ENCODE assay signal across 9 cellular contexts in genomic region chr10:69345402-69345801, GRCh38.
A peak's percentile ranks its signal among the peaks of the same experiment; 100 is the strongest.
DNase-seq lines count a peak whose midpoint lies in the region; ATAC-seq and TF ChIP-seq lines count a peak whose summit lies in the region.
"Had no signal": no experiment of that assay in that cellular context is flagged by ENCODE, and none has a peak within 500 bp of the region (broad histone marks: within the 10 kb centered on the region; RNA-seq: fewer than 3 reads in every experiment).

No MANE protein-coding gene starts in this region.

- H3K27ac Mint-ChIP-seq in activated B cell treated with CpG ODN at 0.5 μM for 24 hours = peak overlapping the region; percentile 64
- H3K27ac Mint-ChIP-seq in immature natural killer cell = peak overlapping the region in 3 of 6 donors; percentile 34 to 62 (median 36)

- no peak for ATAC-seq in activated B cell treated with CpG ODN at 0.5 μM for 24 hours (ENCODE audit: low read depth)
- ATAC-seq in HG03442 (IDR thresholded peaks at IDR 0.05; ENCODE audit: unreplicated experiment) = no peak

- no peak; the same call in 1 of the 2 replicates for TF ChIP-seq RAD21 in Ishikawa (IDR thresholded peaks at IDR 0.05; ENCODE audit: low read depth)

- intact Hi-C loops in activated B cell treated with CpG ODN at 0.5 μM for 24 hours (cut with micrococcal nuclease) = no loop called here

- H3K4me1 Mint-ChIP-seq in activated B cell treated with CpG ODN at 0.5 μM for 24 hours (peaks cover 80% of the 10 kb centered on the region), immature natural killer cell (peaks cover 41 to 64% of the 10 kb centered on the region in 2 donors)

- H3K27me3 Mint-ChIP-seq in activated B cell treated with CpG ODN at 0.5 μM for 24 hours (no peaks in the 10 kb centered on the region), immature natural killer cell (ENCODE audit: low read depth in 3 of 3) (peaks cover 0 to 6% (median 0%) of the 10 kb centered on the region in 3 donors)

- H3K36me3 Mint-ChIP-seq in activated B cell treated with CpG ODN at 0.5 μM for 24 hours (ENCODE audit: low read depth) = peaks cover 2% of the 10 kb centered on the region
- peaks cover 4 to 13% (median 8%) of the 10 kb centered on the region in 3 donors for H3K36me3 Mint-ChIP-seq in immature natural killer cell

- no peak for TF ChIP-seq CTCF in activated B cell treated with CpG ODN at 0.5 μM for 24 hours (IDR thresholded peaks at IDR 0.05)

- DNase-seq in A172 (ENCODE audit: low spot score) = peak; percentile 33
- no peak for DNase-seq in activated B cell treated with CpG ODN at 0.5 μM for 24 hours
- peak; percentile 28 for DNase-seq in kidney tubule cell (ENCODE audit: low spot score)
- DNase-seq in immature natural killer cell = no peak
- no peak for DNase-seq in HuH-7 (ENCODE audit: low spot score)
- no peak for DNase-seq in stimulated activated CD4-positive, alpha-beta T cell treated with anti-CD3 and anti-CD28 coated beads, Interleukin-2, amount 100 ng/mL, for 48 hours
- DNase-seq: Calu3 had no signal

- H3K4me3 Mint-ChIP-seq in activated B cell treated with CpG ODN at 0.5 μM for 24 hours (no peak overlapping the region), immature natural killer cell (no peak overlapping the region)

- TF ChIP-seq EP300 in Ishikawa (IDR thresholded peaks at IDR 0.05; ENCODE audit: borderline replicate concordance) = peak; percentile 2; the same call in 1 of the 2 replicates

- CTCF ChIA-PET in activated B cell treated with CpG ODN at 0.5 μM for 24 hours (lab: Charles Lee) = interaction anchor here (0.8 kb wide), 2 partner anchors 28 to 47 kb away, joined by 3 read pairs; no protein-coding TSS in a partner anchor

- H3K9me3 Mint-ChIP-seq in activated B cell treated with CpG ODN at 0.5 μM for 24 hours = no peaks in the 10 kb centered on the region
- H3K9me3 Mint-ChIP-seq in immature natural killer cell = no peaks in the 10 kb centered on the region

- POLR2A ChIA-PET in activated B cell treated with CpG ODN at 0.5 μM for 24 hours (lab: Charles Lee) = interaction anchor here (1.2 to 1.6 kb wide), 4 partner anchors 17 to 63 kb away, joined by 3 to 15 read pairs (median 4); no protein-coding TSS in a partner anchor

TF ChIP-seq in Ishikawa, 13 proteins besides CTCF, POLR2A, EP300 and RAD21:
- TF ChIP-seq ZBTB7A (IDR thresholded peaks at IDR 0.05; ENCODE audit: low read depth) (no peak), CEBPB (IDR thresholded peaks at IDR 0.05) (no peak), FOXM1 (IDR thresholded peaks at IDR 0.05; ENCODE audit: borderline replicate concordance, low read depth) (no peak), REST (IDR thresholded peaks at IDR 0.05; ENCODE audit: low read depth) (peak; percentile 75), TAF1 (IDR thresholded peaks at IDR 0.05; ENCODE audit: low read depth) (0 out of 2 replicates have a peak, but pooled peaks have one; percentile 27), TCF12 (IDR thresholded peaks at IDR 0.05; ENCODE audit: low read depth) (peak; percentile 56), TEAD4 (IDR thresholded peaks at IDR 0.05) (peak; percentile 40; the same call in 1 of the 2 replicates), MAX (IDR thresholded peaks at IDR 0.05) (peak; percentile 70), NFIC (IDR thresholded peaks at IDR 0.05) (peak; percentile 57; the same call in 1 of the 2 replicates), EGR1 (IDR thresholded peaks at IDR 0.05) (no peak), USF1 (IDR thresholded peaks at IDR 0.05) (no peak)

Comparison
In these comparisons a context has a peak if more than half of its experiments do, and no peak if none do; other contexts are left out.
1. DNase-seq: peak in A172 (single experiment) and kidney tubule cell (single experiment); none in activated B cell treated with CpG ODN at 0.5 μM for 24 hours (single experiment), immature natural killer cell (0 of 3), HuH-7 (single experiment) and stimulated activated CD4-positive, alpha-beta T cell treated with anti-CD3 and anti-CD28 coated beads, Interleukin-2, amount 100 ng/mL, for 48 hours (0 of 2).